ENCODE assay signal across 11 cellular contexts in genomic region chr22:28813772-28814518, GRCh38. TPM values are rescaled to one million over a fixed set of nuclear protein-coding genes. Genes with fewer than 3 reads are reported as not detected.
DNase-seq lines count a peak whose midpoint lies in the region; ATAC-seq and TF ChIP-seq lines count a peak whose summit lies in the region.
"Had no signal": no experiment of that assay in that cellular context is flagged by ENCODE, and none has a peak within 500 bp of the region (broad histone marks: within the 10 kb centered on the region; RNA-seq: fewer than 3 reads in every experiment).

No MANE protein-coding gene starts in this region.

- H3K9me3 Mint-ChIP-seq in activated naive CD4-positive, alpha-beta T cell treated with anti-CD3 and anti-CD28 coated beads, Interleukin-2, amount 10 ng/mL, durations not matched to agents 7 days and 5 days = no peaks in the 10 kb centered on the region
- H3K9me3 Mint-ChIP-seq in activated naive CD4-positive, alpha-beta T cell treated with anti-CD3 and anti-CD28 coated beads, Interleukin-2, amount 50 U/mL, for 72 hours = no peaks in the 10 kb centered on the region

- H3K9me3 ChIP-seq in upper lobe of right lung = no peaks in the 10 kb centered on the region
- H3K9me3 ChIP-seq: ascending aorta had no signal

- ATAC-seq in activated naive CD4-positive, alpha-beta T cell treated with anti-CD3 and anti-CD28 coated beads, Interleukin-2, amount 50 U/mL, for 72 hours = no peak
- peak; percentile 87 for ATAC-seq in upper lobe of right lung

- peak overlapping the region; percentile 78 for H3K27ac ChIP-seq in upper lobe of right lung
- H3K27ac ChIP-seq: ascending aorta had no signal

- TF ChIP-seq CTCF in upper lobe of right lung (IDR thresholded peaks at IDR 0.05) = no peak

- peaks cover 67% of the 10 kb centered on the region for H3K4me1 ChIP-seq in upper lobe of right lung

- H3K4me1 Mint-ChIP-seq in activated naive CD4-positive, alpha-beta T cell treated with anti-CD3 and anti-CD28 coated beads, Interleukin-2, amount 10 ng/mL, durations not matched to agents 7 days and 5 days = peaks cover 90% of the 10 kb centered on the region

- no peaks in the 10 kb centered on the region for H3K27me3 ChIP-seq in upper lobe of right lung
- H3K27me3 ChIP-seq: ascending aorta had no signal

- intact Hi-C loops in upper lobe of right lung (cut with DNase I) = no loop called here

- H3K4me3 ChIP-seq in upper lobe of right lung = no peak overlapping the region
- H3K4me3 ChIP-seq: ascending aorta had no signal

- DNase-seq in activated naive CD4-positive, alpha-beta T cell treated with anti-CD3 and anti-CD28 coated beads, Interleukin-2, amount 10 ng/mL, durations not matched to agents 7 days and 5 days = no peak
- no peak for DNase-seq in activated naive CD4-positive, alpha-beta T cell treated with anti-CD3 and anti-CD28 coated beads, Interleukin-2, amount 50 U/mL, for 72 hours (ENCODE audit: low spot score in 2 of 2)
- peak; percentile 47 for DNase-seq in UCSD-AML1 (lab: John Stamatoyannopoulos, UW; ENCODE audit: unreplicated experiment)
- peak; percentile 47 for DNase-seq in medulla oblongata (ENCODE audit: extremely low spot score)
- DNase-seq in upper lobe of right lung = peak; percentile 71
- no peak for DNase-seq in SK-N-DZ (ENCODE audit: low spot score)
- DNase-seq in DMS 273 (lab: John Stamatoyannopoulos, UW; ENCODE audit: unreplicated experiment) = no peak
- DNase-seq in HCEC 1CT = no peak
- DNase-seq: NCI-H1105; stimulated activated naive CD4-positive, alpha-beta T cell treated with Interleukin-2 at 50 U/mL for 16 hours had no signal

- no peak overlapping the region for H3K4me3 Mint-ChIP-seq in activated naive CD4-positive, alpha-beta T cell treated with anti-CD3 and anti-CD28 coated beads, Interleukin-2, amount 10 ng/mL, durations not matched to agents 7 days and 5 days

- peak overlapping the region; percentile 99 for H3K27ac Mint-ChIP-seq in activated naive CD4-positive, alpha-beta T cell treated with anti-CD3 and anti-CD28 coated beads, Interleukin-2, amount 10 ng/mL, durations not matched to agents 7 days and 5 days
- H3K27ac Mint-ChIP-seq in activated naive CD4-positive, alpha-beta T cell treated with anti-CD3 and anti-CD28 coated beads, Interleukin-2, amount 50 U/mL, for 72 hours = peak overlapping the region in 1 of 2 donors; percentile 2

- H3K36me3 Mint-ChIP-seq in activated naive CD4-positive, alpha-beta T cell treated with anti-CD3 and anti-CD28 coated beads, Interleukin-2, amount 10 ng/mL, durations not matched to agents 7 days and 5 days = peaks cover 48% of the 10 kb centered on the region
- peaks cover 11 to 37% of the 10 kb centered on the region in 2 donors for H3K36me3 Mint-ChIP-seq in activated naive CD4-positive, alpha-beta T cell treated with anti-CD3 and anti-CD28 coated beads, Interleukin-2, amount 50 U/mL, for 72 hours

- CTCF ChIA-PET in activated naive CD4-positive, alpha-beta T cell treated with anti-CD3 and anti-CD28 coated beads, Interleukin-2, amount 10 ng/mL, durations not matched to agents 7 days and 5 days (lab: Charles Lee) = interaction anchor here (1.0 to 1.4 kb wide), 3 partner anchors 15 to 24 kb away, joined by 3 to 5 read pairs (median 4); no protein-coding TSS in a partner anchor

- H3K27me3 Mint-ChIP-seq in activated naive CD4-positive, alpha-beta T cell treated with anti-CD3 and anti-CD28 coated beads, Interleukin-2, amount 10 ng/mL, durations not matched to agents 7 days and 5 days = no peaks in the 10 kb centered on the region

- no peaks in the 10 kb centered on the region for H3K36me3 ChIP-seq in upper lobe of right lung

RNA-seq across cellular contexts. Expression of gene XBP1, which starts 13.6 kb away (rescaled TPM):
- total RNA-seq in activated naive CD4-positive, alpha-beta T cell treated with anti-CD3 and anti-CD28 coated beads, Interleukin-2, amount 50 U/mL, for 72 hours = 10 to 100 TPM; 62.7 to 91.8 TPM
- total RNA-seq in upper lobe of right lung = 255 TPM
- 63.4 and 80.6 TPM in 2 replicates for polyA plus RNA-seq in SK-N-DZ (2014; cell fraction: cytosol; rRNA removed)
- 44.1 and 51.4 TPM in 2 replicates for polyA plus RNA-seq in SK-N-DZ (2014; cell fraction: nucleus; rRNA removed)

RNA-seq across cellular contexts. Expression of gene CCDC117, which starts 41.5 kb away (rescaled TPM):
- total RNA-seq in activated naive CD4-positive, alpha-beta T cell treated with anti-CD3 and anti-CD28 coated beads, Interleukin-2, amount 50 U/mL, for 72 hours = 10 to 100 TPM; 26.8 to 31.5 TPM
- 19.7 TPM for total RNA-seq in upper lobe of right lung
- polyA plus RNA-seq in SK-N-DZ (2014; cell fraction: cytosol; rRNA removed) = 35.6 and 37.4 TPM in 2 replicates
- 13.6 and 15.0 TPM in 2 replicates for polyA plus RNA-seq in SK-N-DZ (2014; cell fraction: nucleus; rRNA removed)

Comparison
In these comparisons a context has a peak if more than half of its experiments do, and no peak if none do; other contexts are left out.
1. DNase-seq: peak in UCSD-AML1 (single experiment), medulla oblongata (single experiment) and upper lobe of right lung (single experiment); none in activated naive CD4-positive, alpha-beta T cell treated with anti-CD3 and anti-CD28 coated beads, Interleukin-2, amount 10 ng/mL, durations not matched to agents 7 days and 5 days (single experiment), activated naive CD4-positive, alpha-beta T cell treated with anti-CD3 and anti-CD28 coated beads, Interleukin-2, amount 50 U/mL, for 72 hours (0 of 2), SK-N-DZ (single experiment), DMS 273 (single experiment) and HCEC 1CT (single experiment).